ENCODE assay signal across 30 cellular contexts in genomic region chr7:84941291-84941690, GRCh38.
"Had no signal": no experiment of that assay in that cellular context is flagged by ENCODE, and none has a peak within 500 bp of the region (broad histone marks: within the 10 kb centered on the region; RNA-seq: fewer than 3 reads in every experiment).

No MANE protein-coding gene starts in this region.

- DNase-seq: activated B cell treated with CpG ODN at 0.5 μM for 24 hours; activated CD4-positive, alpha-beta memory T cell treated with anti-CD3 and anti-CD28 coated beads for 36 hours; activated CD4-positive, alpha-beta T cell treated with anti-CD3 and anti-CD28 coated beads for 4 hours; activated CD4-positive, alpha-beta T cell treated with anti-CD3 and anti-CD28 coated beads, Interleukin-2, amount 50 U/mL, for 1 hour; activated CD4-positive, CD25-positive, alpha-beta regulatory T cell treated with anti-CD3 and anti-CD28 coated beads, Interleukin-2, amount 50 U/mL, for 72 hours; activated CD8-positive, alpha-beta memory T cell treated with anti-CD3 and anti-CD28 coated beads, Interleukin-2, amount 50 U/mL, for 48 hours; activated effector memory CD4-positive, alpha-beta T cell treated with Interleukin-2 at 50 U/mL for 16 hours; activated naive CD4-positive, alpha-beta T cell treated with anti-CD3 and anti-CD28 coated beads, Interleukin-2, amount 10 ng/mL, durations not matched to agents 7 days and 5 days; activated naive CD8-positive, alpha-beta T cell treated with anti-CD3 and anti-CD28 coated beads for 36 hours; activated T-cell treated with anti-CD3 and anti-CD28 coated beads, Interleukin-2, amount 50 U/mL, for 48 hours; amygdala; NCI-H1105; NCI-H1417 treated with DMSO at 0.1 percent for 48 hours; NCI-H187 treated with DMSO at 0.1 percent for 48 hours; NCI-H2081; NCI-H2171 treated with DMSO at 0.1 percent for 48 hours; NCI-H2227 treated with DMSO at 0.1 percent for 48 hours; NCI-H524; NCI-H69; NCI-H82; PC-9; SIG-M5; T-cell; T-helper 2 cell; T-helper 9 cell had no signal

- H3K27ac ChIP-seq: ascending aorta, PC-9, RWPE1, VCaP had no signal

- H3K27me3 Mint-ChIP-seq: activated B cell treated with CpG ODN at 0.5 μM for 24 hours; activated CD4-positive, alpha-beta memory T cell treated with anti-CD3 and anti-CD28 coated beads for 36 hours; activated naive CD4-positive, alpha-beta T cell treated with anti-CD3 and anti-CD28 coated beads, Interleukin-2, amount 10 ng/mL, durations not matched to agents 7 days and 5 days; activated naive CD8-positive, alpha-beta T cell treated with anti-CD3 and anti-CD28 coated beads for 36 hours; T-cell had no signal

- H3K9me3 Mint-ChIP-seq: activated B cell treated with CpG ODN at 0.5 μM for 24 hours; activated CD4-positive, alpha-beta memory T cell treated with anti-CD3 and anti-CD28 coated beads for 36 hours; activated naive CD4-positive, alpha-beta T cell treated with anti-CD3 and anti-CD28 coated beads, Interleukin-2, amount 10 ng/mL, durations not matched to agents 7 days and 5 days; activated naive CD8-positive, alpha-beta T cell treated with anti-CD3 and anti-CD28 coated beads for 36 hours; T-cell had no signal

- H2AFZ ChIP-seq: PC-9 had no signal

- H3K4me3 ChIP-seq: ascending aorta, PC-9 had no signal

- H3K4me1 Mint-ChIP-seq: activated B cell treated with CpG ODN at 0.5 μM for 24 hours; activated naive CD4-positive, alpha-beta T cell treated with anti-CD3 and anti-CD28 coated beads, Interleukin-2, amount 10 ng/mL, durations not matched to agents 7 days and 5 days; activated naive CD8-positive, alpha-beta T cell treated with anti-CD3 and anti-CD28 coated beads for 36 hours; T-cell had no signal

- ATAC-seq: Right ventricle myocardium inferior, SK-N-SH treated with all-trans-retinoic acid at 6 μM for 48 hours, T-cell had no signal

- H3K4me2 ChIP-seq: PC-9 had no signal

- H3K36me3 Mint-ChIP-seq: activated CD4-positive, alpha-beta memory T cell treated with anti-CD3 and anti-CD28 coated beads for 36 hours; activated naive CD4-positive, alpha-beta T cell treated with anti-CD3 and anti-CD28 coated beads, Interleukin-2, amount 10 ng/mL, durations not matched to agents 7 days and 5 days; activated naive CD8-positive, alpha-beta T cell treated with anti-CD3 and anti-CD28 coated beads for 36 hours; T-cell had no signal

- H3K36me3 ChIP-seq: ascending aorta had no signal

- H3K4me3 Mint-ChIP-seq: activated B cell treated with CpG ODN at 0.5 μM for 24 hours; activated CD4-positive, alpha-beta memory T cell treated with anti-CD3 and anti-CD28 coated beads for 36 hours; activated naive CD4-positive, alpha-beta T cell treated with anti-CD3 and anti-CD28 coated beads, Interleukin-2, amount 10 ng/mL, durations not matched to agents 7 days and 5 days; activated naive CD8-positive, alpha-beta T cell treated with anti-CD3 and anti-CD28 coated beads for 36 hours; T-cell had no signal

- H3K27ac Mint-ChIP-seq: activated B cell treated with CpG ODN at 0.5 μM for 24 hours; activated CD4-positive, alpha-beta memory T cell treated with anti-CD3 and anti-CD28 coated beads for 36 hours; activated naive CD4-positive, alpha-beta T cell treated with anti-CD3 and anti-CD28 coated beads, Interleukin-2, amount 10 ng/mL, durations not matched to agents 7 days and 5 days; activated naive CD8-positive, alpha-beta T cell treated with anti-CD3 and anti-CD28 coated beads for 36 hours; T-cell had no signal

- H3K27me3 ChIP-seq: ascending aorta had no signal
